Comparison of ENCODE assay signal across 1 cellular context in genomic region chr9:76905984-76906861, GRCh38.
TF ChIP-seq lines count a peak whose summit lies in the region.

PRUNE2 (minus strand) TSS chr9:76906114; CDS start chr9:76905963, 151 bp downstream.

TF ChIP-seq in HepG2, 621 proteins besides CTCF, POLR2A, EP300 and RAD21:
- TF ChIP-seq, protein P1, sequence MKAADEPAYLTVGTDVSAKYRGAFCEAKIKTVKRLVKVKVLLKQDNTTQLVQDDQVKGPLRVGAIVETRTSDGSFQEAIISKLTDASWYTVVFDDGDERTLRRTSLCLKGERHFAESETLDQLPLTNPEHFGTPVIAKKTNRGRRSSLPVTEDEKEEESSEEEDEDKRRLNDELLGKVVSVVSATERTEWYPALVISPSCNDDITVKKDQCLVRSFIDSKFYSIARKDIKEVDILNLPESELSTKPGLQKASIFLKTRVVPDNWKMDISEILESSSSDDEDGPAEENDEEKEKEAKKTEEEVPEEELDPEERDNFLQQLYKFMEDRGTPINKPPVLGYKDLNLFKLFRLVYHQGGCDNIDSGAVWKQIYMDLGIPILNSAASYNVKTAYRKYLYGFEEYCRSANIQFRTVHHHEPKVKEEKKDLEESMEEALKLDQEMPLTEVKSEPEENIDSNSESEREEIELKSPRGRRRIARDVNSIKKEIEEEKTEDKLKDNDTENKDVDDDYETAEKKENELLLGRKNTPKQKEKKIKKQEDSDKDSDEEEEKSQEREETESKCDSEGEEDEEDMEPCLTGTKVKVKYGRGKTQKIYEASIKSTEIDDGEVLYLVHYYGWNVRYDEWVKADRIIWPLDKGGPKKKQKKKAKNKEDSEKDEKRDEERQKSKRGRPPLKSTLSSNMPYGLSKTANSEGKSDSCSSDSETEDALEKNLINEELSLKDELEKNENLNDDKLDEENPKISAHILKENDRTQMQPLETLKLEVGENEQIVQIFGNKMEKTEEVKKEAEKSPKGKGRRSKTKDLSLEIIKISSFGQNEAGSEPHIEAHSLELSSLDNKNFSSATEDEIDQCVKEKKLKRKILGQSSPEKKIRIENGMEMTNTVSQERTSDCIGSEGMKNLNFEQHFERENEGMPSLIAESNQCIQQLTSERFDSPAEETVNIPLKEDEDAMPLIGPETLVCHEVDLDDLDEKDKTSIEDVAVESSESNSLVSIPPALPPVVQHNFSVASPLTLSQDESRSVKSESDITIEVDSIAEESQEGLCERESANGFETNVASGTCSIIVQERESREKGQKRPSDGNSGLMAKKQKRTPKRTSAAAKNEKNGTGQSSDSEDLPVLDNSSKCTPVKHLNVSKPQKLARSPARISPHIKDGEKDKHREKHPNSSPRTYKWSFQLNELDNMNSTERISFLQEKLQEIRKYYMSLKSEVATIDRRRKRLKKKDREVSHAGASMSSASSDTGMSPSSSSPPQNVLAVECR (CRISPR knock-in tag; IDR thresholded peaks at IDR 0.05; ENCODE audit: borderline replicate concordance): 0 out of 2 replicates have a peak, but pooled peaks have one; percentile 17
- TF ChIP-seq MTA1 (CRISPR knock-in tag; IDR thresholded peaks at IDR 0.05; ENCODE audit: borderline replicate concordance) (no peak), ZNF891 (CRISPR knock-in tag; IDR thresholded peaks at IDR 0.05) (peak; percentile 60; the same call in 1 of the 2 replicates), REL (CRISPR knock-in tag; conservative IDR thresholded peaks at IDR 0.05) (peak; percentile 62; the same call in 1 of the 2 replicates), NRL (CRISPR knock-in tag; IDR thresholded peaks at IDR 0.05; ENCODE audit: borderline replicate concordance) (0 out of 2 replicates have a peak, but pooled peaks have one; percentile 30), GATAD2A (CRISPR knock-in tag; IDR thresholded peaks at IDR 0.05) (no peak), BHLHE40 (IDR thresholded peaks at IDR 0.05; ENCODE audit: low read length) (no peak), KDM5B (CRISPR knock-in tag; IDR thresholded peaks at IDR 0.05; ENCODE audit: borderline replicate concordance) (peak; percentile 34; the same call in 1 of the 2 replicates), ZNF263 (CRISPR knock-in tag; IDR thresholded peaks at IDR 0.05) (0 out of 2 replicates have a peak, but pooled peaks have one; percentile 17), HNRNPUL1 (IDR thresholded peaks at IDR 0.05; ENCODE audit: low read depth, low read length) (no peak), ZNF329 (CRISPR knock-in tag; IDR thresholded peaks at IDR 0.05; ENCODE audit: low read depth) (0 out of 2 replicates have a peak, but pooled peaks have one; percentile 33), HNRNPLL (IDR thresholded peaks at IDR 0.05; ENCODE audit: low read depth, low read length, poor library complexity, severe bottlenecking) (peak; percentile 20), SRSF9 (IDR thresholded peaks at IDR 0.05; ENCODE audit: borderline replicate concordance, insufficient read depth, low read depth, low read length, poor library complexity, severe bottlenecking) (no peak), ARNT2 (CRISPR knock-in tag; IDR thresholded peaks at IDR 0.05; ENCODE audit: low read depth) (0 out of 2 replicates have a peak, but pooled peaks have one; percentile 30), ZNF768 (CRISPR knock-in tag; IDR thresholded peaks at IDR 0.05) (peak; percentile 64; the same call in 1 of the 2 replicates), ZSCAN25 (CRISPR knock-in tag; IDR thresholded peaks at IDR 0.05) (peak; percentile 52; the same call in 1 of the 2 replicates), HOXA3 (CRISPR knock-in tag; IDR thresholded peaks at IDR 0.05) (peak; percentile 27; the same call in 1 of the 2 replicates), SOX5 (CRISPR knock-in tag; IDR thresholded peaks at IDR 0.05; ENCODE audit: borderline replicate concordance) (no peak), HDAC1 (CRISPR knock-in tag; IDR thresholded peaks at IDR 0.05) (no peak), NKX3-1 (CRISPR knock-in tag; IDR thresholded peaks at IDR 0.05) (0 out of 2 replicates have a peak, but pooled peaks have one; percentile 42), LBX2 (CRISPR knock-in tag; IDR thresholded peaks at IDR 0.05; ENCODE audit: borderline replicate concordance) (0 out of 2 replicates have a peak, but pooled peaks have one; percentile 33), MIER2 (CRISPR knock-in tag; IDR thresholded peaks at IDR 0.05) (peak; percentile 94), SALL1 (CRISPR knock-in tag; IDR thresholded peaks at IDR 0.05) (peak; percentile 25; the same call in 1 of the 2 replicates), SRF (IDR thresholded peaks at IDR 0.05; ENCODE audit: low read depth, low read length) (peak; percentile 46; the same call in 1 of the 2 replicates), GABPB1 (CRISPR knock-in tag; IDR thresholded peaks at IDR 0.05) (peak; percentile 29; the same call in 1 of the 2 replicates), ARID2 (CRISPR knock-in tag; IDR thresholded peaks at IDR 0.05; ENCODE audit: borderline replicate concordance) (no peak)
- TF ChIP-seq, protein P2, sequence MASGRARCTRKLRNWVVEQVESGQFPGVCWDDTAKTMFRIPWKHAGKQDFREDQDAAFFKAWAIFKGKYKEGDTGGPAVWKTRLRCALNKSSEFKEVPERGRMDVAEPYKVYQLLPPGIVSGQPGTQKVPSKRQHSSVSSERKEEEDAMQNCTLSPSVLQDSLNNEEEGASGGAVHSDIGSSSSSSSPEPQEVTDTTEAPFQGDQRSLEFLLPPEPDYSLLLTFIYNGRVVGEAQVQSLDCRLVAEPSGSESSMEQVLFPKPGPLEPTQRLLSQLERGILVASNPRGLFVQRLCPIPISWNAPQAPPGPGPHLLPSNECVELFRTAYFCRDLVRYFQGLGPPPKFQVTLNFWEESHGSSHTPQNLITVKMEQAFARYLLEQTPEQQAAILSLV (CRISPR knock-in tag; IDR thresholded peaks at IDR 0.05; ENCODE audit: borderline replicate concordance): no peak
- TF ChIP-seq, protein P3, sequence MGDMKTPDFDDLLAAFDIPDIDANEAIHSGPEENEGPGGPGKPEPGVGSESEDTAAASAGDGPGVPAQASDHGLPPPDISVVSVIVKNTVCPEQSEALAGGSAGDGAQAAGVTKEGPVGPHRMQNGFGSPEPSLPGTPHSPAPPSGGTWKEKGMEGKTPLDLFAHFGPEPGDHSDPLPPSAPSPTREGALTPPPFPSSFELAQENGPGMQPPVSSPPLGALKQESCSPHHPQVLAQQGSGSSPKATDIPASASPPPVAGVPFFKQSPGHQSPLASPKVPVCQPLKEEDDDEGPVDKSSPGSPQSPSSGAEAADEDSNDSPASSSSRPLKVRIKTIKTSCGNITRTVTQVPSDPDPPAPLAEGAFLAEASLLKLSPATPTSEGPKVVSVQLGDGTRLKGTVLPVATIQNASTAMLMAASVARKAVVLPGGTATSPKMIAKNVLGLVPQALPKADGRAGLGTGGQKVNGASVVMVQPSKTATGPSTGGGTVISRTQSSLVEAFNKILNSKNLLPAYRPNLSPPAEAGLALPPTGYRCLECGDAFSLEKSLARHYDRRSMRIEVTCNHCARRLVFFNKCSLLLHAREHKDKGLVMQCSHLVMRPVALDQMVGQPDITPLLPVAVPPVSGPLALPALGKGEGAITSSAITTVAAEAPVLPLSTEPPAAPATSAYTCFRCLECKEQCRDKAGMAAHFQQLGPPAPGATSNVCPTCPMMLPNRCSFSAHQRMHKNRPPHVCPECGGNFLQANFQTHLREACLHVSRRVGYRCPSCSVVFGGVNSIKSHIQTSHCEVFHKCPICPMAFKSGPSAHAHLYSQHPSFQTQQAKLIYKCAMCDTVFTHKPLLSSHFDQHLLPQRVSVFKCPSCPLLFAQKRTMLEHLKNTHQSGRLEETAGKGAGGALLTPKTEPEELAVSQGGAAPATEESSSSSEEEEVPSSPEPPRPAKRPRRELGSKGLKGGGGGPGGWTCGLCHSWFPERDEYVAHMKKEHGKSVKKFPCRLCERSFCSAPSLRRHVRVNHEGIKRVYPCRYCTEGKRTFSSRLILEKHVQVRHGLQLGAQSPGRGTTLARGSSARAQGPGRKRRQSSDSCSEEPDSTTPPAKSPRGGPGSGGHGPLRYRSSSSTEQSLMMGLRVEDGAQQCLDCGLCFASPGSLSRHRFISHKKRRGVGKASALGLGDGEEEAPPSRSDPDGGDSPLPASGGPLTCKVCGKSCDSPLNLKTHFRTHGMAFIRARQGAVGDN (CRISPR knock-in tag; IDR thresholded peaks at IDR 0.05): peak; percentile 32; the same call in 1 of the 2 replicates
- TF ChIP-seq, protein P4, sequence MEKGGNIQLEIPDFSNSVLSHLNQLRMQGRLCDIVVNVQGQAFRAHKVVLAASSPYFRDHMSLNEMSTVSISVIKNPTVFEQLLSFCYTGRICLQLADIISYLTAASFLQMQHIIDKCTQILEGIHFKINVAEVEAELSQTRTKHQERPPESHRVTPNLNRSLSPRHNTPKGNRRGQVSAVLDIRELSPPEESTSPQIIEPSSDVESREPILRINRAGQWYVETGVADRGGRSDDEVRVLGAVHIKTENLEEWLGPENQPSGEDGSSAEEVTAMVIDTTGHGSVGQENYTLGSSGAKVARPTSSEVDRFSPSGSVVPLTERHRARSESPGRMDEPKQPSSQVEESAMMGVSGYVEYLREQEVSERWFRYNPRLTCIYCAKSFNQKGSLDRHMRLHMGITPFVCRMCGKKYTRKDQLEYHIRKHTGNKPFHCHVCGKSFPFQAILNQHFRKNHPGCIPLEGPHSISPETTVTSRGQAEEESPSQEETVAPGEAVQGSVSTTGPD (CRISPR knock-in tag; IDR thresholded peaks at IDR 0.05): no peak
- TF ChIP-seq, protein P5, sequence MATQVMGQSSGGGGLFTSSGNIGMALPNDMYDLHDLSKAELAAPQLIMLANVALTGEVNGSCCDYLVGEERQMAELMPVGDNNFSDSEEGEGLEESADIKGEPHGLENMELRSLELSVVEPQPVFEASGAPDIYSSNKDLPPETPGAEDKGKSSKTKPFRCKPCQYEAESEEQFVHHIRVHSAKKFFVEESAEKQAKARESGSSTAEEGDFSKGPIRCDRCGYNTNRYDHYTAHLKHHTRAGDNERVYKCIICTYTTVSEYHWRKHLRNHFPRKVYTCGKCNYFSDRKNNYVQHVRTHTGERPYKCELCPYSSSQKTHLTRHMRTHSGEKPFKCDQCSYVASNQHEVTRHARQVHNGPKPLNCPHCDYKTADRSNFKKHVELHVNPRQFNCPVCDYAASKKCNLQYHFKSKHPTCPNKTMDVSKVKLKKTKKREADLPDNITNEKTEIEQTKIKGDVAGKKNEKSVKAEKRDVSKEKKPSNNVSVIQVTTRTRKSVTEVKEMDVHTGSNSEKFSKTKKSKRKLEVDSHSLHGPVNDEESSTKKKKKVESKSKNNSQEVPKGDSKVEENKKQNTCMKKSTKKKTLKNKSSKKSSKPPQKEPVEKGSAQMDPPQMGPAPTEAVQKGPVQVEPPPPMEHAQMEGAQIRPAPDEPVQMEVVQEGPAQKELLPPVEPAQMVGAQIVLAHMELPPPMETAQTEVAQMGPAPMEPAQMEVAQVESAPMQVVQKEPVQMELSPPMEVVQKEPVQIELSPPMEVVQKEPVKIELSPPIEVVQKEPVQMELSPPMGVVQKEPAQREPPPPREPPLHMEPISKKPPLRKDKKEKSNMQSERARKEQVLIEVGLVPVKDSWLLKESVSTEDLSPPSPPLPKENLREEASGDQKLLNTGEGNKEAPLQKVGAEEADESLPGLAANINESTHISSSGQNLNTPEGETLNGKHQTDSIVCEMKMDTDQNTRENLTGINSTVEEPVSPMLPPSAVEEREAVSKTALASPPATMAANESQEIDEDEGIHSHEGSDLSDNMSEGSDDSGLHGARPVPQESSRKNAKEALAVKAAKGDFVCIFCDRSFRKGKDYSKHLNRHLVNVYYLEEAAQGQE (IDR thresholded peaks at IDR 0.05; ENCODE audit: borderline replicate concordance in 1 of 2, low read depth in 1 of 2, low read length in 2 of 2): peak; percentile 88 to 94
- TF ChIP-seq, protein P6, sequence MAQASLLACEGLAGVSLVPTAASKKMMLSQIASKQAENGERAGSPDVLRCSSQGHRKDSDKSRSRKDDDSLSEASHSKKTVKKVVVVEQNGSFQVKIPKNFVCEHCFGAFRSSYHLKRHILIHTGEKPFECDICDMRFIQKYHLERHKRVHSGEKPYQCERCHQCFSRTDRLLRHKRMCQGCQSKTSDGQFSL (CRISPR knock-in tag; IDR thresholded peaks at IDR 0.05): no peak
